ENCODE assay signal across 8 cellular contexts in the genomic region with DNA sequence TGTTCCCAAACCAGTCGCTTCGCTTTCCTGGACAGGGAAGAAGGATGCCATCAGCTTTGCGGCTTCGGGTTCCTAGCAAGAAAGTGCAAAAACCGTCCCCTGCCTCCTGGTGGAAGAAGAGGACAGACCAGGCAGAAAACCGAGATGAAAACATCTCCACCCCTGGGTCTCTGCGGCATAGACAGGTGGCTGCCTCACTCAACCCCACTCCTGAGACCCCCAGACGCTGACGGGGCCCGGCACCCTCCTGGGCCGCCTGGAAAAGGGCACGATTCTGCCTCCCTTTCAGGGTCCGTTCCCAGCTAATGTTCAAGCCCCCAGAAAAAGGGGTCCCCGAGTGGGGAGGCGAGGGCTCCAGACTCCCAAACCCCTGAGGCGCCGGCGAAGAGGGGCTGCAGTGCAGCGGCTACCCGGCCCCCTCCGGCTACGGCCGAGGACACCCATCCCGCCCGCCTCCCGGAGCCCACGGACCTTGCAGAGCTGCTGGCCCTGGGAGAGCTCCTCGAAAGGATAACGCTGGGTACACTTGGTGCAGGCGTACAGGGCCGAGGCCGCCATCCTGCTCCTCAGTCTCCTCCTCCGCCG. TPM values are rescaled to one million over a fixed set of nuclear protein-coding genes. Genes with fewer than 3 reads are reported as not detected.
DNase-seq lines count a peak whose midpoint lies in the region; ATAC-seq and TF ChIP-seq lines count a peak whose summit lies in the region.

No MANE protein-coding gene starts in this region.

- peak; percentile 3 for ATAC-seq in HG02642 (IDR thresholded peaks at IDR 0.05; ENCODE audit: poor library complexity, unreplicated experiment)
- ATAC-seq in HG02678 (IDR thresholded peaks at IDR 0.05; ENCODE audit: unreplicated experiment) = no peak

- in situ Hi-C loops in SK-MEL-5 (cut with HindIII; ENCODE audit: low pct_unique_long_range_greater_than_20kb, low sequenced_read_pairs) = no loop called here

- DNase-seq in EL (peak; percentile 55), SK-MEL-5 (ENCODE audit: low read depth, low spot score) (peak; percentile 9), cardiac fibroblast (ENCODE audit: low read depth in 2 of 2) (peak; percentile 47 to 48), left kidney (ENCODE audit: low read depth, low spot score) (peak; percentile 87), kidney tubule cell (ENCODE audit: low spot score) (no peak)
- peak; percentile 10 for DNase-seq in stimulated activated CD8-positive, alpha-beta memory T cell treated with anti-CD3 and anti-CD28 coated beads, Interleukin-12 subunit alpha, Interleukin-12 subunit beta, amount 100 ng/mL, for 4 hours (ENCODE audit: low read depth)

- peak; percentile 37 for TF ChIP-seq CTCF in cardiac fibroblast (IDR thresholded peaks at IDR 0.05; ENCODE audit: low read depth, low read length)

- peak overlapping the region; percentile 88 to 97 for H3K4me3 ChIP-seq in cardiac fibroblast (replicated peaks in 1 of 2; ENCODE audit: low read depth in 2 of 2, low read length in 2 of 2)

RNA-seq across cellular contexts. Expression of gene FAM76B, which starts 0.6 kb away (rescaled TPM):
- 16.2 and 19.2 TPM in 2 replicates for total RNA-seq in SK-MEL-5 (2014; rRNA removed; shearing (Covaris generic))
- polyA plus RNA-seq in SK-MEL-5 (2015; cell fraction: cytosol; rRNA removed) = 8.8 and 15.5 TPM in 2 replicates
- 156 and 216 TPM in 2 replicates for polyA plus RNA-seq in SK-MEL-5 (2015; cell fraction: nucleus; rRNA removed)

RNA-seq across cellular contexts. Expression of gene CEP57, which starts 1.3 kb away (rescaled TPM):
- 36.0 and 36.9 TPM in 2 replicates for total RNA-seq in SK-MEL-5 (2014; rRNA removed; shearing (Covaris generic))
- 15.6 and 16.1 TPM in 2 replicates for polyA plus RNA-seq in SK-MEL-5 (2015; cell fraction: cytosol; rRNA removed)
- 43.4 and 47.2 TPM in 2 replicates for polyA plus RNA-seq in SK-MEL-5 (2015; cell fraction: nucleus; rRNA removed)
